9 cellular contexts compared by ENCODE assay signal in genomic region chr3:108489776-108490175, GRCh38. TPM values are rescaled to one million over a fixed set of nuclear protein-coding genes. Genes with fewer than 3 reads are reported as not detected.
DNase-seq lines count a peak whose midpoint lies in the region; ATAC-seq and TF ChIP-seq lines count a peak whose summit lies in the region.
"Had no signal": no experiment of that assay in that cellular context is flagged by ENCODE, and none has a peak within 500 bp of the region (broad histone marks: within the 10 kb centered on the region; RNA-seq: fewer than 3 reads in every experiment).

No MANE protein-coding gene starts in this region.

- no peak for TF ChIP-seq POLR2A in sigmoid colon (IDR thresholded peaks at IDR 0.05)

- H3K4me3 Mint-ChIP-seq in CD8-positive, alpha-beta memory T cell: no peak overlapping the region
- H3K4me3 Mint-ChIP-seq: T-helper 1 cell treated with Interleukin-12 subunit alpha and Interleukin-12 subunit beta and Interleukin-4 antibody, amounts not matched to agents 30 μg/mL and 1 μg/mL, for 36 hours had no signal

- H3K27ac Mint-ChIP-seq in CD8-positive, alpha-beta memory T cell: peak overlapping the region in 1 of 8 donors; percentile 2
- H3K27ac Mint-ChIP-seq: T-helper 1 cell treated with Interleukin-12 subunit alpha and Interleukin-12 subunit beta and Interleukin-4 antibody, amounts not matched to agents 30 μg/mL and 1 μg/mL, for 36 hours had no signal

- POLR2A ChIA-PET in CD8-positive, alpha-beta memory T cell (lab: Charles Lee): no interaction called here

- CTCF ChIA-PET in CD8-positive, alpha-beta memory T cell (lab: Charles Lee): interaction anchor here (0.7 to 5.6 kb wide), 9 partner anchors 9 to 425 kb away, joined by 3 to 28 read pairs (median 3); no protein-coding TSS in a partner anchor

- DNase-seq in CD8-positive, alpha-beta memory T cell: peak; percentile 6 to 55 (median 48)
- DNase-seq in NCI-H748 treated with DMSO at 0.1 percent for 48 hours (lab: John Stamatoyannopoulos, UW): peak; percentile 22
- DNase-seq in activated naive CD4-positive, alpha-beta T cell treated with anti-CD3 and anti-CD28 coated beads, Interleukin-2, amount 50 U/mL, for 16 hours: peak; percentile 11
- DNase-seq in left cardiac atrium: no peak
- DNase-seq in sigmoid colon: no peak
- DNase-seq in 8988T: no peak

- H3K9me3 Mint-ChIP-seq in CD8-positive, alpha-beta memory T cell: no peaks in the 10 kb centered on the region
- H3K9me3 Mint-ChIP-seq: T-helper 1 cell treated with Interleukin-12 subunit alpha and Interleukin-12 subunit beta and Interleukin-4 antibody, amounts not matched to agents 30 μg/mL and 1 μg/mL, for 36 hours had no signal

- intact Hi-C loops in left cardiac atrium (cut with DNase I) (loop anchor here (1.0 to 10.0 kb wide), 4 partner anchors 63 to 1255 kb away; no protein-coding TSS in a partner anchor), sigmoid colon (cut with DNase I) (loop anchor here (2.0 kb wide), 1 partner anchor 63 kb away; no protein-coding TSS in a partner anchor)

- H3K36me3 ChIP-seq in CD8-positive, alpha-beta memory T cell (ENCODE audit: insufficient read depth, low read length): no peaks in the 10 kb centered on the region
- no peaks in the 10 kb centered on the region for H3K36me3 ChIP-seq in sigmoid colon

- peak; percentile 57 for ATAC-seq in GM18858 (IDR thresholded peaks at IDR 0.05; ENCODE audit: unreplicated experiment)
- ATAC-seq in HG03280 (IDR thresholded peaks at IDR 0.05; ENCODE audit: unreplicated experiment): peak; percentile 77
- peak; percentile 44 to 50 for ATAC-seq in left cardiac atrium

- TF ChIP-seq CTCF in sigmoid colon (IDR thresholded peaks at IDR 0.05): peak; percentile 17 to 56 (median 48)

- no peaks in the 10 kb centered on the region for H3K9me3 ChIP-seq in CD8-positive, alpha-beta memory T cell (ENCODE audit: low read length)
- H3K9me3 ChIP-seq in sigmoid colon: no peaks in the 10 kb centered on the region

- no peak for TF ChIP-seq EP300 in sigmoid colon (IDR thresholded peaks at IDR 0.05)

- 34 to 36% methylated on average over 2 of the region's 2 CpGs for WGBS in sigmoid colon, 2 donors

- no peaks in the 10 kb centered on the region for H3K27me3 Mint-ChIP-seq in CD8-positive, alpha-beta memory T cell

- no peaks in the 10 kb centered on the region for H3K36me3 Mint-ChIP-seq in CD8-positive, alpha-beta memory T cell

- no peaks in the 10 kb centered on the region for H3K4me1 ChIP-seq in CD8-positive, alpha-beta memory T cell (ENCODE audit: insufficient read depth, low read length)
- peaks cover 0 to 11% (median 0%) of the 10 kb centered on the region in 4 donors for H3K4me1 ChIP-seq in sigmoid colon

- peaks cover 4 to 5% (median 5%) of the 10 kb centered on the region in 3 donors for H3K4me1 Mint-ChIP-seq in CD8-positive, alpha-beta memory T cell

- no peak overlapping the region for H3K4me3 ChIP-seq in CD8-positive, alpha-beta memory T cell (ENCODE audit: low read length)
- no peak overlapping the region for H3K4me3 ChIP-seq in sigmoid colon

- H3K27me3 ChIP-seq in CD8-positive, alpha-beta memory T cell (ENCODE audit: insufficient read depth, low read length, poor library complexity, severe bottlenecking): no peaks in the 10 kb centered on the region
- no peaks in the 10 kb centered on the region for H3K27me3 ChIP-seq in sigmoid colon

- H3K27ac ChIP-seq in CD8-positive, alpha-beta memory T cell (ENCODE audit: low read depth, low read length): no peak overlapping the region
- H3K27ac ChIP-seq in sigmoid colon: no peak overlapping the region

RNA-seq across cellular contexts. Expression of gene MYH15, which starts 20.6 kb away (rescaled TPM):
- under 1 TPM; 0.11 to 0.18 TPM for total RNA-seq in CD8-positive, alpha-beta memory T cell
- not detected for polyA plus RNA-seq in CD8-positive, alpha-beta memory T cell
- total RNA-seq in left cardiac atrium (under 1 TPM; 0.42 to 0.65 TPM), sigmoid colon (under 1 TPM in 1 of 4 donors, not detected in 3; under 0.01 TPM)
- under 1 TPM; 0.23 to 0.60 (median 0.39) TPM for polyA plus RNA-seq in sigmoid colon

Comparison
In these comparisons a context has a peak if more than half of its experiments do, and no peak if none do; other contexts are left out.
1. DNase-seq: peak in CD8-positive, alpha-beta memory T cell (5 of 5), NCI-H748 treated with DMSO at 0.1 percent for 48 hours (single experiment) and activated naive CD4-positive, alpha-beta T cell treated with anti-CD3 and anti-CD28 coated beads, Interleukin-2, amount 50 U/mL, for 16 hours (single experiment); none in left cardiac atrium (single experiment), sigmoid colon (single experiment) and 8988T (single experiment).
2. Peak in every context shown above with its lines, with median percentiles within 50 percentile points of each other: ATAC-seq.